Comparison of ENCODE assay signal across 10 cellular contexts in genomic region chr3:172104471-172105072, GRCh38.
DNase-seq lines count a peak whose midpoint lies in the region; ATAC-seq, FAIRE-seq and TF ChIP-seq lines count a peak whose summit lies in the region.
"Had no signal": no experiment of that assay in that cellular context is flagged by ENCODE, and none has a peak within 500 bp of the region (broad histone marks: within the 10 kb centered on the region; RNA-seq: fewer than 3 reads in every experiment).

No MANE protein-coding gene starts in this region.

- no peaks in the 10 kb centered on the region for H3K27me3 ChIP-seq in CD4-positive, alpha-beta memory T cell (ENCODE audit: insufficient read depth, low read length)

- no peak for TF ChIP-seq POLR2A in GM12892 (IDR thresholded peaks at IDR 0.05; ENCODE audit: low read depth, low read length)

- H3K9me3 ChIP-seq in CD4-positive, alpha-beta memory T cell (ENCODE audit: control insufficient read depth in 1 of 2, low read length in 2 of 2), result no peaks in the 10 kb centered on the region
- H3K9me3 ChIP-seq in mesodermal cell (ENCODE audit: control insufficient read depth, low read length), result no peaks in the 10 kb centered on the region

- peak in 2 of 5 donors; percentile 11 to 24 for DNase-seq in CD4-positive, alpha-beta memory T cell
- peak; percentile 43 for DNase-seq in NCI-H1105 (lab: John Stamatoyannopoulos, UW)
- DNase-seq in cardiac fibroblast (ENCODE audit: low read depth in 2 of 2), result peak; percentile 49 to 51
- no peak for DNase-seq in NCI-H345 treated with DMSO at 0.1 percent for 48 hours (lab: John Stamatoyannopoulos, UW; ENCODE audit: unreplicated experiment)
- no peak for DNase-seq in GM12892 (ENCODE audit: insufficient read length)
- DNase-seq in stimulated activated CD4-positive, alpha-beta T cell treated with anti-CD3 and anti-CD28 coated beads, Interleukin-1b, Interleukin-23, amount 100 ng/mL, for 48 hours, result no peak
- DNase-seq: activated CD4-positive, alpha-beta T cell treated with anti-CD3 and anti-CD28 coated beads, Interleukin-2, amount 50 U/mL, for 1 hour; small intestine had no signal

- H3K27me3 Mint-ChIP-seq in CD4-positive, alpha-beta memory T cell, result no peaks in the 10 kb centered on the region

- CTCF ChIA-PET in CD4-positive, alpha-beta memory T cell (lab: Charles Lee; ENCODE audit: partially characterized antibody), result interaction anchor here (0.6 to 3.3 kb wide), 7 partner anchors 22 to 1200 kb away, joined by 3 to 21 read pairs (median 4); partner anchors contain the start of gene FNDC3B

- ATAC-seq in GM21528 (IDR thresholded peaks at IDR 0.05; ENCODE audit: low FRiP score, unreplicated experiment), result no peak

- POLR2A ChIA-PET in CD4-positive, alpha-beta memory T cell (lab: Charles Lee; ENCODE audit: partially characterized antibody), result interaction anchor here (1.1 to 3.2 kb wide), 4 partner anchors 12 to 65 kb away, joined by 3 to 11 read pairs (median 4); partner anchors contain the start of gene FNDC3B

- no peak overlapping the region for H3K4me3 ChIP-seq in CD4-positive, alpha-beta memory T cell (ENCODE audit: low read length in 2 of 2)
- H3K4me3 ChIP-seq in cardiac fibroblast (replicated peaks in 1 of 2; ENCODE audit: low read depth in 2 of 2, low read length in 2 of 2), result no peak overlapping the region
- no peak overlapping the region for H3K4me3 ChIP-seq in mesodermal cell (ENCODE audit: extremely low read depth, insufficient read depth, low read length, poor library complexity, severe bottlenecking)

- intact Hi-C loops in CD4-positive, alpha-beta memory T cell (cut with micrococcal nuclease), result loop anchor here (5.0 to 10.0 kb wide), 4 partner anchors 47 to 1920 kb away; partner anchors contain the start of genes PHC3 and TNIK

- H3K4me1 Mint-ChIP-seq in CD4-positive, alpha-beta memory T cell, result peaks cover 60 to 93% (median 81%) of the 10 kb centered on the region in 4 donors

- peak overlapping the region; percentile 49 to 93 (median 73) for H3K27ac Mint-ChIP-seq in CD4-positive, alpha-beta memory T cell

- no peaks in the 10 kb centered on the region for H3K36me3 ChIP-seq in CD4-positive, alpha-beta memory T cell (ENCODE audit: insufficient read depth, low read length)
- H3K36me3 ChIP-seq in mesodermal cell (ENCODE audit: control insufficient read depth, insufficient read depth, low read length), result peaks cover 20% of the 10 kb centered on the region

- H3K27ac ChIP-seq in CD4-positive, alpha-beta memory T cell (ENCODE audit: low read depth, low read length), result no peak overlapping the region
- peak overlapping the region; percentile 68 for H3K27ac ChIP-seq in mesodermal cell (ENCODE audit: low read depth, low read length, severe bottlenecking)

- WGBS in mesodermal cell (ENCODE audit: insufficient coverage in 2 of 2), 2 experiments, result 50% methylated on average over 1 of the region's 2 CpGs; no CpG with 5 or more reads in 1 of the 2 experiments

- no peak for FAIRE-seq in GM12892 (lab: Jason Lieb, UNC)
- FAIRE-seq: small intestine had no signal

- H3K9me3 Mint-ChIP-seq in CD4-positive, alpha-beta memory T cell, result peaks cover 0 to 2% (median 0%) of the 10 kb centered on the region in 8 donors

- peak overlapping the region in 7 of 8 donors; percentile 1 to 63 (median 56) for H3K4me3 Mint-ChIP-seq in CD4-positive, alpha-beta memory T cell

- peaks cover 86% of the 10 kb centered on the region for H3K4me1 ChIP-seq in CD4-positive, alpha-beta memory T cell (ENCODE audit: insufficient read depth, low read length)
- peaks cover 36% of the 10 kb centered on the region for H3K4me1 ChIP-seq in mesodermal cell (ENCODE audit: control insufficient read depth, insufficient read depth, low read length, poor library complexity, severe bottlenecking)

- no peak for TF ChIP-seq CTCF in cardiac fibroblast (IDR thresholded peaks at IDR 0.05; ENCODE audit: low read depth, low read length)

- peaks cover 0 to 4% of the 10 kb centered on the region in 2 donors for H3K36me3 Mint-ChIP-seq in CD4-positive, alpha-beta memory T cell

Comparison
In these comparisons a context has a peak if more than half of its experiments do, and no peak if none do; other contexts are left out.
1. DNase-seq: peak in NCI-H1105 (single experiment) and cardiac fibroblast (2 of 2); none in NCI-H345 treated with DMSO at 0.1 percent for 48 hours (single experiment), GM12892 (single experiment) and stimulated activated CD4-positive, alpha-beta T cell treated with anti-CD3 and anti-CD28 coated beads, Interleukin-1b, Interleukin-23, amount 100 ng/mL, for 48 hours (single experiment).